Comparison of ENCODE assay signal across 1 cellular context in the genomic region with DNA sequence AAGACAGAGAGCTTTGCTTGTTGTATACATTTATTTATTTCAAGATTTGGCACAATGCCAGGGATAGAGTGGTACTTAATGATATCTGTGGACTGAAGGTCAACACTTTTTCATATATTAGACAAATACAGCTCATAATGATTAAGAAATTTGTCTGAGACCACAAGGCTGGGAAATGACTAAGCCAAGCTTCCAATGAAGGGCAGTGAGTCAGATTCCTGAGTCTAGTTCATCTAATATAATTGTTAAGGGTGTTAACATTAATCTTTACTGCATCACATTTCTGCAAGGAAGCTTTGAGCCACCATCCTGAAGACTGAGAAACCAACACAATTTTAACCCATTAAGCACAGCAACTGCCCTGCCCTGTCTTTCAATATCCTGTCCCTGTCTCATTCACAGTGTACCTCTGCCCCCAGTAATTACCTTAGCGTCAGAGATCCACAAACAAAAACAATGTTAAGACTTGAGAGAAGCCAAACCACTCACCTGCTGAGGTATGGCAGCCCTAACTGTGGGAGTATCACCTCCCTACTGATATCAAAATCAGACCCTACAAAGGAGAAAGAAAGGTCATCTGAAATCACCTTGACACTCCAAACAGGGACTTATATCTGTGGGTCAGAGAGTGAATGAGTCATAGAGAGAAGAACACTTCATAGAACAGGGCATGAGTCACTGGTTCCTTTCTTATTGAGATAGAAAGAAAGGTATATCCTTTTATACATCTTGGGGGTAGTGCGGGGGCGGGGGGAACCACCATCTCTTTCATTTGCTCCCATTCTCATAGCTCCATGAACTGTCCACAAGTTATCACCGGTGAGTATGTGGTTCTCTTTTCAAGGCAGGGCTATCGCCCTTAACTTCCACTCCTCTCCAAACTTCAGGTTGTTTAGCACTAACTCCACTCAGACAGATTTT.
A peak's percentile ranks its signal among the peaks of the same experiment; 100 is the strongest.
TF ChIP-seq lines count a peak whose summit lies in the region.

No MANE protein-coding gene starts in this region.

TF ChIP-seq in HEK293, 187 proteins besides CTCF, POLR2A, EP300 and RAD21 (continued from another document):
- TF ChIP-seq PRDM2 (tag by site-specific recombination; IDR thresholded peaks at IDR 0.05; ENCODE audit: borderline replicate concordance) (no peak), ZBTB48 (tag by site-specific recombination; IDR thresholded peaks at IDR 0.05) (no peak), ZFP3 (tag by site-specific recombination; IDR thresholded peaks at IDR 0.05; ENCODE audit: low read depth) (no peak), KLF17 (tag by site-specific recombination; IDR thresholded peaks at IDR 0.05) (no peak), ZNF658 (tag by site-specific recombination; IDR thresholded peaks at IDR 0.05) (no peak), ZNF580 (tag by site-specific recombination; IDR thresholded peaks at IDR 0.05) (no peak), ZNF548 (tag by site-specific recombination; IDR thresholded peaks at IDR 0.05) (no peak), OSR2 (tag by site-specific recombination; IDR thresholded peaks at IDR 0.05) (no peak), ZNF530 (tag by site-specific recombination; IDR thresholded peaks at IDR 0.05; ENCODE audit: low read depth) (no peak), SP7 (tag by site-specific recombination; IDR thresholded peaks at IDR 0.05) (peak; percentile 46; the same call in 1 of the 2 replicates), PRDM6 (tag by site-specific recombination; IDR thresholded peaks at IDR 0.05) (peak; percentile 54), TRIM28 (IDR thresholded peaks at IDR 0.05; ENCODE audit: borderline replicate concordance, low read length) (no peak), ZNF132 (tag by site-specific recombination; IDR thresholded peaks at IDR 0.05; ENCODE audit: borderline replicate concordance) (peak; percentile 42; the same call in 1 of the 2 replicates), BCL11B (tag by site-specific recombination; IDR thresholded peaks at IDR 0.05; ENCODE audit: low read depth) (no peak), SCRT1 (tag by site-specific recombination; IDR thresholded peaks at IDR 0.05; ENCODE audit: borderline replicate concordance) (no peak), ZNF660 (tag by site-specific recombination; IDR thresholded peaks at IDR 0.05) (peak; percentile 66), ZNF248 (tag by site-specific recombination; IDR thresholded peaks at IDR 0.05) (no peak), GLI2 (tag by site-specific recombination; IDR thresholded peaks at IDR 0.05; ENCODE audit: borderline replicate concordance, low read depth) (peak; percentile 13; the same call in 1 of the 2 replicates), ZNF404 (tag by site-specific recombination; IDR thresholded peaks at IDR 0.05) (no peak), ZNF426 (tag by site-specific recombination; IDR thresholded peaks at IDR 0.05) (no peak), MZF1 (tag by site-specific recombination; IDR thresholded peaks at IDR 0.05; ENCODE audit: borderline replicate concordance) (no peak), ZNF785 (tag by site-specific recombination; IDR thresholded peaks at IDR 0.05) (no peak), ZNF18 (tag by site-specific recombination; IDR thresholded peaks at IDR 0.05) (no peak), ZNF214 (tag by site-specific recombination; IDR thresholded peaks at IDR 0.05; ENCODE audit: borderline replicate concordance) (no peak; the same call in 1 of the 2 replicates)
- TF ChIP-seq, protein P1, sequence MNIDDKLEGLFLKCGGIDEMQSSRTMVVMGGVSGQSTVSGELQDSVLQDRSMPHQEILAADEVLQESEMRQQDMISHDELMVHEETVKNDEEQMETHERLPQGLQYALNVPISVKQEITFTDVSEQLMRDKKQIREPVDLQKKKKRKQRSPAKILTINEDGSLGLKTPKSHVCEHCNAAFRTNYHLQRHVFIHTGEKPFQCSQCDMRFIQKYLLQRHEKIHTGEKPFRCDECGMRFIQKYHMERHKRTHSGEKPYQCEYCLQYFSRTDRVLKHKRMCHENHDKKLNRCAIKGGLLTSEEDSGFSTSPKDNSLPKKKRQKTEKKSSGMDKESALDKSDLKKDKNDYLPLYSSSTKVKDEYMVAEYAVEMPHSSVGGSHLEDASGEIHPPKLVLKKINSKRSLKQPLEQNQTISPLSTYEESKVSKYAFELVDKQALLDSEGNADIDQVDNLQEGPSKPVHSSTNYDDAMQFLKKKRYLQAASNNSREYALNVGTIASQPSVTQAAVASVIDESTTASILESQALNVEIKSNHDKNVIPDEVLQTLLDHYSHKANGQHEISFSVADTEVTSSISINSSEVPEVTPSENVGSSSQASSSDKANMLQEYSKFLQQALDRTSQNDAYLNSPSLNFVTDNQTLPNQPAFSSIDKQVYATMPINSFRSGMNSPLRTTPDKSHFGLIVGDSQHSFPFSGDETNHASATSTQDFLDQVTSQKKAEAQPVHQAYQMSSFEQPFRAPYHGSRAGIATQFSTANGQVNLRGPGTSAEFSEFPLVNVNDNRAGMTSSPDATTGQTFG (tag by site-specific recombination; IDR thresholded peaks at IDR 0.05; ENCODE audit: borderline replicate concordance), result no peak
- TF ChIP-seq, protein P2, sequence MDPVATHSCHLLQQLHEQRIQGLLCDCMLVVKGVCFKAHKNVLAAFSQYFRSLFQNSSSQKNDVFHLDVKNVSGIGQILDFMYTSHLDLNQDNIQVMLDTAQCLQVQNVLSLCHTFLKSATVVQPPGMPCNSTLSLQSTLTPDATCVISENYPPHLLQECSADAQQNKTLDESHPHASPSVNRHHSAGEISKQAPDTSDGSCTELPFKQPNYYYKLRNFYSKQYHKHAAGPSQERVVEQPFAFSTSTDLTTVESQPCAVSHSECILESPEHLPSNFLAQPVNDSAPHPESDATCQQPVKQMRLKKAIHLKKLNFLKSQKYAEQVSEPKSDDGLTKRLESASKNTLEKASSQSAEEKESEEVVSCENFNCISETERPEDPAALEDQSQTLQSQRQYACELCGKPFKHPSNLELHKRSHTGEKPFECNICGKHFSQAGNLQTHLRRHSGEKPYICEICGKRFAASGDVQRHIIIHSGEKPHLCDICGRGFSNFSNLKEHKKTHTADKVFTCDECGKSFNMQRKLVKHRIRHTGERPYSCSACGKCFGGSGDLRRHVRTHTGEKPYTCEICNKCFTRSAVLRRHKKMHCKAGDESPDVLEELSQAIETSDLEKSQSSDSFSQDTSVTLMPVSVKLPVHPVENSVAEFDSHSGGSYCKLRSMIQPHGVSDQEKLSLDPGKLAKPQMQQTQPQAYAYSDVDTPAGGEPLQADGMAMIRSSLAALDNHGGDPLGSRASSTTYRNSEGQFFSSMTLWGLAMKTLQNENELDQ (tag by site-specific recombination; IDR thresholded peaks at IDR 0.05; ENCODE audit: low read depth), result no peak
- TF ChIP-seq, protein P3, sequence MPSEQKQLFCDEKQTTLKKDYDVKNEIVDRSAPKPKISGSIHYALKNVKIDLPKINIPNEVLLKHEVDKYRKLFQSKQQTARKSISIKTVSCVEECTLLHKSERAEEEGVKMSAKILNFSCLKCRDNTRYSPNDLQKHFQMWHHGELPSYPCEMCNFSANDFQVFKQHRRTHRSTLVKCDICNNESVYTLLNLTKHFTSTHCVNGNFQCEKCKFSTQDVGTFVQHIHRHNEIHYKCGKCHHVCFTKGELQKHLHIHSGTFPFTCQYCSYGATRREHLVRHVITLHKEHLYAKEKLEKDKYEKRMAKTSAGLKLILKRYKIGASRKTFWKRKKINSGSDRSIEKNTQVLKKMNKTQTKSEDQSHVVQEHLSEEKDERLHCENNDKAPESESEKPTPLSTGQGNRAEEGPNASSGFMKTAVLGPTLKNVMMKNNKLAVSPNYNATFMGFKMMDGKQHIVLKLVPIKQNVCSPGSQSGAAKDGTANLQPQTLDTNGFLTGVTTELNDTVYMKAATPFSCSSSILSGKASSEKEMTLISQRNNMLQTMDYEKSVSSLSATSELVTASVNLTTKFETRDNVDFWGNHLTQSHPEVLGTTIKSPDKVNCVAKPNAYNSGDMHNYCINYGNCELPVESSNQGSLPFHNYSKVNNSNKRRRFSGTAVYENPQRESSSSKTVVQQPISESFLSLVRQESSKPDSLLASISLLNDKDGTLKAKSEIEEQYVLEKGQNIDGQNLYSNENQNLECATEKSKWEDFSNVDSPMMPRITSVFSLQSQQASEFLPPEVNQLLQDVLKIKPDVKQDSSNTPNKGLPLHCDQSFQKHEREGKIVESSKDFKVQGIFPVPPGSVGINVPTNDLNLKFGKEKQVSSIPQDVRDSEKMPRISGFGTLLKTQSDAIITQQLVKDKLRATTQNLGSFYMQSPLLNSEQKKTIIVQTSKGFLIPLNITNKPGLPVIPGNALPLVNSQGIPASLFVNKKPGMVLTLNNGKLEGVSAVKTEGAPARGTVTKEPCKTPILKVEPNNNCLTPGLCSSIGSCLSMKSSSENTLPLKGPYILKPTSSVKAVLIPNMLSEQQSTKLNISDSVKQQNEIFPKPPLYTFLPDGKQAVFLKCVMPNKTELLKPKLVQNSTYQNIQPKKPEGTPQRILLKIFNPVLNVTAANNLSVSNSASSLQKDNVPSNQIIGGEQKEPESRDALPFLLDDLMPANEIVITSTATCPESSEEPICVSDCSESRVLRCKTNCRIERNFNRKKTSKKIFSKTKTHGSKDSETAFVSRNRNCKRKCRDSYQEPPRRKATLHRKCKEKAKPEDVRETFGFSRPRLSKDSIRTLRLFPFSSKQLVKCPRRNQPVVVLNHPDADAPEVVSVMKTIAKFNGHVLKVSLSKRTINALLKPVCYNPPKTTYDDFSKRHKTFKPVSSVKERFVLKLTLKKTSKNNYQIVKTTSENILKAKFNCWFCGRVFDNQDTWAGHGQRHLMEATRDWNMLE (tag by site-specific recombination; conservative IDR thresholded peaks at IDR 0.05; ENCODE audit: low read depth), result no peak
